In the genomic region with DNA sequence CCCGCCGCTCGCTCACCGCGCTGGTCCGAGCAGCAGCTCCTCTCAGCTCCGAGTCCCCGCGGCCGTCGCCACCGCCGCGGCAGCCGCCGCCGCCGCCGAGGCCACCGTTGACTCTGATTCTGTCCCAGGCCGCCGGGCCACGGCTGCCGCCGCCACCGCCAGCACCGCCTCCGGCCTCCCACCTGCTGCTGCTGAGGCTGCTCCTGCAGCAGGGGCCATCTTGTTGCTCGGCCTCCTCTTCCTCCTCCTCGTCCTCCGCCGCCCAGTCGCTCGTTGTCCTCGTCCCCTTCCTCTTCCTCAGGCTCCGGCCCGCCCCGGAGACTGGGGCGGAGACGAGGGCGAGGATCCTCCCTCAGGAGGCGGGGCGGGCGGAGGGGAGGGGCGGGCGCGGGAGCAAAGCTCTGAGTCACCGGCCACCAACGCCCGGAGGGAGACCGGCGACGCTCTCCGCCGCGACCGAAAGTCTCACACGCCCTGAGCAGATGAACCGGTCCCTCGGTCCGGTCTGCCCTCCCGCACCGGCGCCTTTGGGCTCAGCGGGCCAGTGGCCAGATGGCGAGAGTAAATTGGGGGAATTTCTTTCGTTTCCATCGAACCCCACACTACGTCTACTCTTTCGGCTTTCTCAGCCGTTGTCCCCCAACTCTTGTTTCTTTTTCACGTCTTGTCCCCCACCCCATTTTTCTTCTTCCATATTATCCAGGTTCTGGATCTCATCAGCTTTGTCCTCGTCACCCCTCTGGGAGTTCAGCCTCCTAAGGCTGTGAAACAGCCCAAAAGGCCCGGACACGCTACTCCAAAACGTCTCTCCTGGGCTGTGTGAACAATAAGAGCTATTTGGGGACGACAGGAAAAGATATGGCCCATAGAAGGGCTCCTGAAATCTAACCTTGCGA, we compare ENCODE assay signal across 1 cellular context.
TF ChIP-seq lines count a peak whose summit lies in the region.

A gene with protein sequence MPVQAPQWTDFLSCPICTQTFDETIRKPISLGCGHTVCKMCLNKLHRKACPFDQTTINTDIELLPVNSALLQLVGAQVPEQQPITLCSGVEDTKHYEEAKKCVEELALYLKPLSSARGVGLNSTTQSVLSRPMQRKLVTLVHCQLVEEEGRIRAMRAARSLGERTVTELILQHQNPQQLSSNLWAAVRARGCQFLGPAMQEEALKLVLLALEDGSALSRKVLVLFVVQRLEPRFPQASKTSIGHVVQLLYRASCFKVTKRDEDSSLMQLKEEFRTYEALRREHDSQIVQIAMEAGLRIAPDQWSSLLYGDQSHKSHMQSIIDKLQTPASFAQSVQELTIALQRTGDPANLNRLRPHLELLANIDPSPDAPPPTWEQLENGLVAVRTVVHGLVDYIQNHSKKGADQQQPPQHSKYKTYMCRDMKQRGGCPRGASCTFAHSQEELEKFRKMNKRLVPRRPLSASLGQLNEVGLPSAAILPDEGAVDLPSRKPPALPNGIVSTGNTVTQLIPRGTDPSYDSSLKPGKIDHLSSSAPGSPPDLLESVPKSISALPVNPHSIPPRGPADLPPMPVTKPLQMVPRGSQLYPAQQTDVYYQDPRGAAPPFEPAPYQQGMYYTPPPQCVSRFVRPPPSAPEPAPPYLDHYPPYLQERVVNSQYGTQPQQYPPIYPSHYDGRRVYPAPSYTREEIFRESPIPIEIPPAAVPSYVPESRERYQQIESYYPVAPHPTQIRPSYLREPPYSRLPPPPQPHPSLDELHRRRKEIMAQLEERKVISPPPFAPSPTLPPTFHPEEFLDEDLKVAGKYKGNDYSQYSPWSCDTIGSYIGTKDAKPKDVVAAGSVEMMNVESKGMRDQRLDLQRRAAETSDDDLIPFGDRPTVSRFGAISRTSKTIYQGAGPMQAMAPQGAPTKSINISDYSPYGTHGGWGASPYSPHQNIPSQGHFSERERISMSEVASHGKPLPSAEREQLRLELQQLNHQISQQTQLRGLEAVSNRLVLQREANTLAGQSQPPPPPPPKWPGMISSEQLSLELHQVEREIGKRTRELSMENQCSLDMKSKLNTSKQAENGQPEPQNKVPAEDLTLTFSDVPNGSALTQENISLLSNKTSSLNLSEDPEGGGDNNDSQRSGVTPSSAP (minus strand): TSS at position 278 of the 896 bp plus-strand sequence. CDS start 29,372 bp downstream, outside the sequence.

TF ChIP-seq in K562, 482 proteins besides CTCF, POLR2A, EP300 and RAD21 (continued from another document and continues in another):
- TF ChIP-seq, protein P1, sequence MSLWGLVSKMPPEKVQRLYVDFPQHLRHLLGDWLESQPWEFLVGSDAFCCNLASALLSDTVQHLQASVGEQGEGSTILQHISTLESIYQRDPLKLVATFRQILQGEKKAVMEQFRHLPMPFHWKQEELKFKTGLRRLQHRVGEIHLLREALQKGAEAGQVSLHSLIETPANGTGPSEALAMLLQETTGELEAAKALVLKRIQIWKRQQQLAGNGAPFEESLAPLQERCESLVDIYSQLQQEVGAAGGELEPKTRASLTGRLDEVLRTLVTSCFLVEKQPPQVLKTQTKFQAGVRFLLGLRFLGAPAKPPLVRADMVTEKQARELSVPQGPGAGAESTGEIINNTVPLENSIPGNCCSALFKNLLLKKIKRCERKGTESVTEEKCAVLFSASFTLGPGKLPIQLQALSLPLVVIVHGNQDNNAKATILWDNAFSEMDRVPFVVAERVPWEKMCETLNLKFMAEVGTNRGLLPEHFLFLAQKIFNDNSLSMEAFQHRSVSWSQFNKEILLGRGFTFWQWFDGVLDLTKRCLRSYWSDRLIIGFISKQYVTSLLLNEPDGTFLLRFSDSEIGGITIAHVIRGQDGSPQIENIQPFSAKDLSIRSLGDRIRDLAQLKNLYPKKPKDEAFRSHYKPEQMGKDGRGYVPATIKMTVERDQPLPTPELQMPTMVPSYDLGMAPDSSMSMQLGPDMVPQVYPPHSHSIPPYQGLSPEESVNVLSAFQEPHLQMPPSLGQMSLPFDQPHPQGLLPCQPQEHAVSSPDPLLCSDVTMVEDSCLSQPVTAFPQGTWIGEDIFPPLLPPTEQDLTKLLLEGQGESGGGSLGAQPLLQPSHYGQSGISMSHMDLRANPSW (CRISPR knock-in tag; IDR thresholded peaks at IDR 0.05), result no peak; the same call in 1 of the 2 replicates
- TF ChIP-seq RCOR1 (IDR thresholded peaks at IDR 0.05; ENCODE audit: borderline replicate concordance in 1 of 2, low read depth in 2 of 2, low read length in 2 of 2) (no peak; a peak in 1 of 4 replicates), SAFB2 (IDR thresholded peaks at IDR 0.05; ENCODE audit: borderline replicate concordance, low read depth, low read length, severe bottlenecking) (no peak), FOXA3 (CRISPR knock-in tag; conservative IDR thresholded peaks at IDR 0.05 in 1 of 2, IDR thresholded peaks at IDR 0.05 in 1 of 2) (no peak), NRF1 (conservative IDR thresholded peaks at IDR 0.05 in 1 of 2, IDR thresholded peaks at IDR 0.05 in 1 of 2) (peak; percentile 70 to 76), CHD1 (IDR thresholded peaks at IDR 0.05; ENCODE audit: low read length) (peak; percentile 61), RBM22 (IDR thresholded peaks at IDR 0.05; ENCODE audit: low read depth, low read length, poor library complexity, severe bottlenecking) (no peak), ZNF695 (CRISPR knock-in tag; IDR thresholded peaks at IDR 0.05) (no peak), NCOA1 (IDR thresholded peaks at IDR 0.05; ENCODE audit: low read depth) (peak; percentile 56; the same call in 1 of the 2 replicates), SAFB (IDR thresholded peaks at IDR 0.05; ENCODE audit: borderline replicate concordance, low read depth, low read length) (no peak), HNRNPK (IDR thresholded peaks at IDR 0.05; ENCODE audit: low read depth, low read length, poor library complexity, severe bottlenecking) (no peak), ZNF354B (CRISPR knock-in tag; IDR thresholded peaks at IDR 0.05) (no peak; the same call in 1 of the 2 replicates), ZNF3 (CRISPR knock-in tag; IDR thresholded peaks at IDR 0.05) (no peak), GABPB2 (CRISPR knock-in tag; conservative IDR thresholded peaks at IDR 0.05) (no peak), ZEB2 (IDR thresholded peaks at IDR 0.05) (no peak), SMARCC2 (IDR thresholded peaks at IDR 0.05; ENCODE audit: low read depth) (peak; percentile 48; the same call in 1 of the 2 replicates), FUS (optimal IDR thresholded peaks at IDR 0.05; ENCODE audit: low read depth, low read length) (peak; percentile 82), KAT2B (IDR thresholded peaks at IDR 0.05; ENCODE audit: low read depth, low read length) (no peak), ZNF184 (CRISPR knock-in tag; IDR thresholded peaks at IDR 0.05) (no peak), MAFK (IDR thresholded peaks at IDR 0.05; ENCODE audit: low read length) (no peak)
- TF ChIP-seq, protein P2, sequence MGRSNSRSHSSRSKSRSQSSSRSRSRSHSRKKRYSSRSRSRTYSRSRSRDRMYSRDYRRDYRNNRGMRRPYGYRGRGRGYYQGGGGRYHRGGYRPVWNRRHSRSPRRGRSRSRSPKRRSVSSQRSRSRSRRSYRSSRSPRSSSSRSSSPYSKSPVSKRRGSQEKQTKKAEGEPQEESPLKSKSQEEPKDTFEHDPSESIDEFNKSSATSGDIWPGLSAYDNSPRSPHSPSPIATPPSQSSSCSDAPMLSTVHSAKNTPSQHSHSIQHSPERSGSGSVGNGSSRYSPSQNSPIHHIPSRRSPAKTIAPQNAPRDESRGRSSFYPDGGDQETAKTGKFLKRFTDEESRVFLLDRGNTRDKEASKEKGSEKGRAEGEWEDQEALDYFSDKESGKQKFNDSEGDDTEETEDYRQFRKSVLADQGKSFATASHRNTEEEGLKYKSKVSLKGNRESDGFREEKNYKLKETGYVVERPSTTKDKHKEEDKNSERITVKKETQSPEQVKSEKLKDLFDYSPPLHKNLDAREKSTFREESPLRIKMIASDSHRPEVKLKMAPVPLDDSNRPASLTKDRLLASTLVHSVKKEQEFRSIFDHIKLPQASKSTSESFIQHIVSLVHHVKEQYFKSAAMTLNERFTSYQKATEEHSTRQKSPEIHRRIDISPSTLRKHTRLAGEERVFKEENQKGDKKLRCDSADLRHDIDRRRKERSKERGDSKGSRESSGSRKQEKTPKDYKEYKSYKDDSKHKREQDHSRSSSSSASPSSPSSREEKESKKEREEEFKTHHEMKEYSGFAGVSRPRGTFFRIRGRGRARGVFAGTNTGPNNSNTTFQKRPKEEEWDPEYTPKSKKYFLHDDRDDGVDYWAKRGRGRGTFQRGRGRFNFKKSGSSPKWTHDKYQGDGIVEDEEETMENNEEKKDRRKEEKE (IDR thresholded peaks at IDR 0.05; ENCODE audit: borderline replicate concordance in 1 of 2, control insufficient read depth in 1 of 2, low read depth in 2 of 2, low read length in 1 of 2), result no peak
- TF ChIP-seq, protein P3, sequence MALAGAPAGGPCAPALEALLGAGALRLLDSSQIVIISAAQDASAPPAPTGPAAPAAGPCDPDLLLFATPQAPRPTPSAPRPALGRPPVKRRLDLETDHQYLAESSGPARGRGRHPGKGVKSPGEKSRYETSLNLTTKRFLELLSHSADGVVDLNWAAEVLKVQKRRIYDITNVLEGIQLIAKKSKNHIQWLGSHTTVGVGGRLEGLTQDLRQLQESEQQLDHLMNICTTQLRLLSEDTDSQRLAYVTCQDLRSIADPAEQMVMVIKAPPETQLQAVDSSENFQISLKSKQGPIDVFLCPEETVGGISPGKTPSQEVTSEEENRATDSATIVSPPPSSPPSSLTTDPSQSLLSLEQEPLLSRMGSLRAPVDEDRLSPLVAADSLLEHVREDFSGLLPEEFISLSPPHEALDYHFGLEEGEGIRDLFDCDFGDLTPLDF (CRISPR knock-in tag; IDR thresholded peaks at IDR 0.05), result no peak
- TF ChIP-seq, protein P4, sequence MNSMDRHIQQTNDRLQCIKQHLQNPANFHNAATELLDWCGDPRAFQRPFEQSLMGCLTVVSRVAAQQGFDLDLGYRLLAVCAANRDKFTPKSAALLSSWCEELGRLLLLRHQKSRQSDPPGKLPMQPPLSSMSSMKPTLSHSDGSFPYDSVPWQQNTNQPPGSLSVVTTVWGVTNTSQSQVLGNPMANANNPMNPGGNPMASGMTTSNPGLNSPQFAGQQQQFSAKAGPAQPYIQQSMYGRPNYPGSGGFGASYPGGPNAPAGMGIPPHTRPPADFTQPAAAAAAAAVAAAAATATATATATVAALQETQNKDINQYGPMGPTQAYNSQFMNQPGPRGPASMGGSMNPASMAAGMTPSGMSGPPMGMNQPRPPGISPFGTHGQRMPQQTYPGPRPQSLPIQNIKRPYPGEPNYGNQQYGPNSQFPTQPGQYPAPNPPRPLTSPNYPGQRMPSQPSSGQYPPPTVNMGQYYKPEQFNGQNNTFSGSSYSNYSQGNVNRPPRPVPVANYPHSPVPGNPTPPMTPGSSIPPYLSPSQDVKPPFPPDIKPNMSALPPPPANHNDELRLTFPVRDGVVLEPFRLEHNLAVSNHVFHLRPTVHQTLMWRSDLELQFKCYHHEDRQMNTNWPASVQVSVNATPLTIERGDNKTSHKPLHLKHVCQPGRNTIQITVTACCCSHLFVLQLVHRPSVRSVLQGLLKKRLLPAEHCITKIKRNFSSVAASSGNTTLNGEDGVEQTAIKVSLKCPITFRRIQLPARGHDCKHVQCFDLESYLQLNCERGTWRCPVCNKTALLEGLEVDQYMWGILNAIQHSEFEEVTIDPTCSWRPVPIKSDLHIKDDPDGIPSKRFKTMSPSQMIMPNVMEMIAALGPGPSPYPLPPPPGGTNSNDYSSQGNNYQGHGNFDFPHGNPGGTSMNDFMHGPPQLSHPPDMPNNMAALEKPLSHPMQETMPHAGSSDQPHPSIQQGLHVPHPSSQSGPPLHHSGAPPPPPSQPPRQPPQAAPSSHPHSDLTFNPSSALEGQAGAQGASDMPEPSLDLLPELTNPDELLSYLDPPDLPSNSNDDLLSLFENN (IDR thresholded peaks at IDR 0.05; ENCODE audit: low read depth in 2 of 2, low read length in 2 of 2), result 0 out of 4 replicates have a peak, but pooled peaks of 1 of the 2 experiments have one; percentile 74
- TF ChIP-seq, protein P5, sequence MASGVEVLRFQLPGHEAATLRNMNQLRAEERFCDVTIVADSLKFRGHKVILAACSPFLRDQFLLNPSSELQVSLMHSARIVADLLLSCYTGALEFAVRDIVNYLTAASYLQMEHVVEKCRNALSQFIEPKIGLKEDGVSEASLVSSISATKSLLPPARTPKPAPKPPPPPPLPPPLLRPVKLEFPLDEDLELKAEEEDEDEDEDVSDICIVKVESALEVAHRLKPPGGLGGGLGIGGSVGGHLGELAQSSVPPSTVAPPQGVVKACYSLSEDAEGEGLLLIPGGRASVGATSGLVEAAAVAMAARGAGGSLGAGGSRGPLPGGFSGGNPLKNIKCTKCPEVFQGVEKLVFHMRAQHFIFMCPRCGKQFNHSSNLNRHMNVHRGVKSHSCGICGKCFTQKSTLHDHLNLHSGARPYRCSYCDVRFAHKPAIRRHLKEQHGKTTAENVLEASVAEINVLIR (CRISPR knock-in tag; IDR thresholded peaks at IDR 0.05), result no peak; the same call in 1 of the 2 replicates
- TF ChIP-seq, protein P6, sequence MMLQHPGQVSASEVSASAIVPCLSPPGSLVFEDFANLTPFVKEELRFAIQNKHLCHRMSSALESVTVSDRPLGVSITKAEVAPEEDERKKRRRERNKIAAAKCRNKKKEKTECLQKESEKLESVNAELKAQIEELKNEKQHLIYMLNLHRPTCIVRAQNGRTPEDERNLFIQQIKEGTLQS (IDR thresholded peaks at IDR 0.05), result peak; percentile 91
- TF ChIP-seq, protein P6 (CRISPR knock-in tag; conservative IDR thresholded peaks at IDR 0.05), result no peak; the same call in 1 of the 2 replicates
- TF ChIP-seq, protein P7, sequence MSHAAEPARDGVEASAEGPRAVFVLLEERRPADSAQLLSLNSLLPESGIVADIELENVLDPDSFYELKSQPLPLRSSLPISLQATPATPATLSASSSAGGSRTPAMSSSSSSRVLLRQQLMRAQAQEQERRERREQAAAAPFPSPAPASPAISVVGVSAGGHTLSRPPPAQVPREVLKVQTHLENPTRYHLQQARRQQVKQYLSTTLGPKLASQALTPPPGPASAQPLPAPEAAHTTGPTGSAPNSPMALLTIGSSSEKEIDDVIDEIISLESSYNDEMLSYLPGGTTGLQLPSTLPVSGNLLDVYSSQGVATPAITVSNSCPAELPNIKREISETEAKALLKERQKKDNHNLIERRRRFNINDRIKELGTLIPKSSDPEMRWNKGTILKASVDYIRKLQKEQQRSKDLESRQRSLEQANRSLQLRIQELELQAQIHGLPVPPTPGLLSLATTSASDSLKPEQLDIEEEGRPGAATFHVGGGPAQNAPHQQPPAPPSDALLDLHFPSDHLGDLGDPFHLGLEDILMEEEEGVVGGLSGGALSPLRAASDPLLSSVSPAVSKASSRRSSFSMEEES (CRISPR knock-in tag; IDR thresholded peaks at IDR 0.05), result no peak
